In the genomic region with DNA sequence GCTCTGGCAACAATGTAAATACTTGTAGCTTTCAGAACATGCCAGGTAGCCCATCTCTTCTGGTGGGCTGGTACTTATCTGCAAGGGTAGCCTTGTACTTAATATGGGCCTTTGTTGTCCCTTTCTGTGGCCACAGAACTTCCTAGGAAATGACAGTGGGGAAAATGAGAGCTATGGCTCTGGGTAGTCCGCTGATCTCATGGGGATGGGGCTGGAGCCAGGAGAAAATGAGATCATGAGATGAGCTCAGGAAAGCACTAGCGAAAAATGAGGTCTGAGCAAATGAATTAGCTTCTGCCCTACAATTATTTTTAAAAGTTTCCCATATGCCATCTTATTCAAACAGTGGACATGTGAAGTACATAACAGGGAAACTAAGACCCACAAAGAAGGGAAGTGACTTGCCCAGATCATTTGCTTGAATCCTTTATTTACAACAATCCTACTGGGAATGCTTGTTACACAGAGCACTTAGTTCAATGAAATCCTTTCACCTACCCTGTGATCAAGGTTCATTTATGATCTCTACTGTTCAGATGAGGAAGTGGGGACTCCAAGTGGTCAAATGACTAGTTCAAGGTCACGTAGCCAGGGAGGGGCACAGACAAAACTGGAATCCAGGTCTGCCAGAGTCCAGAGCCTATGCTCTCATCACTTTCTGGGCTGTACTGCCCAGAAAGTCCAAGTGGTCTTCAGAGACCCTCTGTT, we compare ENCODE assay signal across 20 cellular contexts.
A peak's percentile ranks its signal among the peaks of the same experiment; 100 is the strongest.
DNase-seq lines count a peak whose midpoint lies in the region; ATAC-seq and TF ChIP-seq lines count a peak whose summit lies in the region.
"Had no signal": no experiment of that assay in that cellular context is flagged by ENCODE, and none has a peak within 500 bp of the region (broad histone marks: within the 10 kb centered on the region; RNA-seq: fewer than 3 reads in every experiment).

No MANE protein-coding gene starts in this region.

- no peaks in the 10 kb centered on the region for H3K79me2 ChIP-seq in neural progenitor cell (ENCODE audit: low read depth)
- H3K79me2 ChIP-seq in smooth muscle cell (ENCODE audit: low read depth) = no peaks in the 10 kb centered on the region

- DNase-seq in GM04503 (ENCODE audit: low read depth) (peak; percentile 12), SK-MEL-5 (ENCODE audit: low read depth, low spot score) (peak; percentile 32), fibroblast of peridontal ligament (ENCODE audit: extremely low read depth) (peak; percentile 22), neural progenitor cell (ENCODE audit: low spot score) (no peak), smooth muscle cell (lab: John Stamatoyannopoulos, UW; ENCODE audit: unreplicated experiment) (no peak), T-cell (no peak)
- no peak for DNase-seq in CD4-positive, alpha-beta T cell
- DNase-seq: activated CD4-positive, alpha-beta memory T cell treated with anti-CD3 and anti-CD28 coated beads, Interleukin-2, amount 10 ng/mL, durations not matched to agents 7 days and 5 days; activated naive CD8-positive, alpha-beta T cell treated with anti-CD3 and anti-CD28 coated beads for 36 hours; activated T-cell treated with anti-CD3 and anti-CD28 coated beads, Interleukin-2, amount 50 U/mL, for 72 hours; AML-193; effector memory CD8-positive, alpha-beta T cell; NCI-H1092 treated with DMSO at 0.1 percent for 48 hours; NCI-H2171; NCI-H748 treated with DMSO at 0.1 percent for 48 hours; stimulated activated CD4-positive, alpha-beta T cell treated with anti-CD3 and anti-CD28 coated beads, Interleukin-4, amount 100 ng/mL, for 1 hour; stimulated activated CD8-positive, alpha-beta memory T cell treated with anti-CD3 and anti-CD28 coated beads, Interleukin-4, amount 100 ng/mL, for 48 hours had no signal

- CTCF ChIA-PET in CD4-positive, alpha-beta T cell (lab: Charles Lee) = no interaction called here
- CTCF ChIA-PET in T-cell (lab: Charles Lee) = no interaction called here

- no peaks in the 10 kb centered on the region for H3K9me3 ChIP-seq in neural progenitor cell (ENCODE audit: low read depth)
- peaks cover 8% of the 10 kb centered on the region for H3K9me3 ChIP-seq in smooth muscle cell (replicated peaks; ENCODE audit: low read depth)
- peaks cover 24% of the 10 kb centered on the region for H3K9me3 ChIP-seq in CD4-positive, alpha-beta T cell (ENCODE audit: control insufficient read depth, low read length)

- no peak overlapping the region for H3K4me3 Mint-ChIP-seq in neural progenitor cell
- H3K4me3 Mint-ChIP-seq in CD4-positive, alpha-beta T cell = no peak overlapping the region
- H3K4me3 Mint-ChIP-seq in T-cell = no peak overlapping the region
- H3K4me3 Mint-ChIP-seq: activated CD4-positive, alpha-beta memory T cell treated with anti-CD3 and anti-CD28 coated beads, Interleukin-2, amount 10 ng/mL, durations not matched to agents 7 days and 5 days; activated naive CD8-positive, alpha-beta T cell treated with anti-CD3 and anti-CD28 coated beads for 36 hours; activated T-cell treated with anti-CD3 and anti-CD28 coated beads, Interleukin-2, amount 50 U/mL, for 72 hours; central memory CD8-positive, alpha-beta T cell; effector memory CD8-positive, alpha-beta T cell had no signal

- H3K4me3 ChIP-seq in neural progenitor cell = no peak overlapping the region
- H3K4me3 ChIP-seq in smooth muscle cell = no peak overlapping the region

- H3K27me3 ChIP-seq in neural progenitor cell (no peaks in the 10 kb centered on the region), smooth muscle cell (ENCODE audit: low read depth) (no peaks in the 10 kb centered on the region)
- H3K27me3 ChIP-seq in CD4-positive, alpha-beta T cell (ENCODE audit: control insufficient read depth, insufficient read depth, low read length) = no peaks in the 10 kb centered on the region

- no peak overlapping the region for H2AFZ ChIP-seq in neural progenitor cell (replicated peaks)
- no peak overlapping the region for H2AFZ ChIP-seq in smooth muscle cell (ENCODE audit: low read depth)

- peaks cover 13% of the 10 kb centered on the region for H3F3A ChIP-seq in neural progenitor cell (ENCODE audit: low read depth)
- no peaks in the 10 kb centered on the region for H3F3A ChIP-seq in smooth muscle cell (ENCODE audit: low read depth)

- intact Hi-C loops in CD4-positive, alpha-beta T cell (cut with DNase I, micrococcal nuclease) = no loop called here

- H3K27ac ChIP-seq in neural progenitor cell (no peak overlapping the region), smooth muscle cell (ENCODE audit: low read depth) (no peak overlapping the region)
- no peak overlapping the region for H3K27ac ChIP-seq in CD4-positive, alpha-beta T cell (ENCODE audit: low read depth, low read length)
- H3K27ac ChIP-seq: VCaP had no signal

- H3K27me3 Mint-ChIP-seq in neural progenitor cell (ENCODE audit: insufficient read depth, low read depth) = peaks cover 3% of the 10 kb centered on the region
- H3K27me3 Mint-ChIP-seq in CD4-positive, alpha-beta T cell = no peaks in the 10 kb centered on the region
- peaks cover 0 to 1% of the 10 kb centered on the region in 2 donors for H3K27me3 Mint-ChIP-seq in T-cell
- H3K27me3 Mint-ChIP-seq: activated CD4-positive, alpha-beta memory T cell treated with anti-CD3 and anti-CD28 coated beads, Interleukin-2, amount 10 ng/mL, durations not matched to agents 7 days and 5 days; activated naive CD8-positive, alpha-beta T cell treated with anti-CD3 and anti-CD28 coated beads for 36 hours had no signal

- H3K27ac Mint-ChIP-seq in neural progenitor cell (peak overlapping the region; percentile 61), T-cell (no peak overlapping the region)
- no peak overlapping the region for H3K27ac Mint-ChIP-seq in CD4-positive, alpha-beta T cell
- H3K27ac Mint-ChIP-seq: activated CD4-positive, alpha-beta memory T cell treated with anti-CD3 and anti-CD28 coated beads, Interleukin-2, amount 10 ng/mL, durations not matched to agents 7 days and 5 days; activated naive CD8-positive, alpha-beta T cell treated with anti-CD3 and anti-CD28 coated beads for 36 hours; activated T-cell treated with anti-CD3 and anti-CD28 coated beads, Interleukin-2, amount 50 U/mL, for 72 hours had no signal

- H3K4me2 ChIP-seq in neural progenitor cell (no peak overlapping the region), smooth muscle cell (no peak overlapping the region)

- peaks cover 26% of the 10 kb centered on the region for H4K20me1 ChIP-seq in neural progenitor cell (ENCODE audit: low read depth)
- H4K20me1 ChIP-seq in smooth muscle cell (ENCODE audit: low read depth) = no peaks in the 10 kb centered on the region

- H3K4me1 ChIP-seq in neural progenitor cell (peaks cover 7% of the 10 kb centered on the region), smooth muscle cell (ENCODE audit: low read depth) (no peaks in the 10 kb centered on the region)

- H3K9ac ChIP-seq in neural progenitor cell (no peak overlapping the region), smooth muscle cell (ENCODE audit: low read depth) (no peak overlapping the region)

- in situ Hi-C loops in SK-MEL-5 (cut with HindIII; ENCODE audit: low pct_unique_long_range_greater_than_20kb, low sequenced_read_pairs) = no loop called here

- peaks cover 21% of the 10 kb centered on the region for H3K9me3 Mint-ChIP-seq in neural progenitor cell
- H3K9me3 Mint-ChIP-seq in CD4-positive, alpha-beta T cell = peaks cover 3% of the 10 kb centered on the region
- H3K9me3 Mint-ChIP-seq in T-cell = peaks cover 6 to 32% (median 11%) of the 10 kb centered on the region in 3 donors

- H3K36me3 ChIP-seq in neural progenitor cell (peaks cover 16% of the 10 kb centered on the region), smooth muscle cell (ENCODE audit: low read depth) (peaks cover 19% of the 10 kb centered on the region)

- ATAC-seq in HG03097 (IDR thresholded peaks at IDR 0.05; ENCODE audit: low FRiP score, unreplicated experiment) = no peak
- ATAC-seq in CD4-positive, alpha-beta T cell (ENCODE audit: poor library complexity) = no peak
- no peak for ATAC-seq in T-cell (replicated peaks in 1 of 4)
- ATAC-seq: activated T-cell treated with anti-CD3 and anti-CD28 coated beads, Interleukin-2, amount 50 U/mL, for 72 hours; effector memory CD8-positive, alpha-beta T cell had no signal

- H3K4me1 Mint-ChIP-seq in neural progenitor cell (no peaks in the 10 kb centered on the region), T-cell (no peaks in the 10 kb centered on the region)
- no peaks in the 10 kb centered on the region for H3K4me1 Mint-ChIP-seq in CD4-positive, alpha-beta T cell (ENCODE audit: low read depth)
- H3K4me1 Mint-ChIP-seq: activated CD4-positive, alpha-beta memory T cell treated with anti-CD3 and anti-CD28 coated beads, Interleukin-2, amount 10 ng/mL, durations not matched to agents 7 days and 5 days; activated naive CD8-positive, alpha-beta T cell treated with anti-CD3 and anti-CD28 coated beads for 36 hours; central memory CD8-positive, alpha-beta T cell had no signal

- H3K36me3 Mint-ChIP-seq in neural progenitor cell (peaks cover 55% of the 10 kb centered on the region), T-cell (peaks cover 12% of the 10 kb centered on the region)
- H3K36me3 Mint-ChIP-seq in CD4-positive, alpha-beta T cell (ENCODE audit: low read depth) = peaks cover 15% of the 10 kb centered on the region

- 90% methylated on average over 3 of the region's 3 CpGs for WGBS in smooth muscle cell (ENCODE audit: low lambda C conversion rate)

- POLR2A ChIA-PET in CD4-positive, alpha-beta T cell (lab: Charles Lee) = interaction anchor here (0.5 to 0.6 kb wide), 2 partner anchors 398 to 932 kb away, joined by 3 read pairs; no protein-coding TSS in a partner anchor
- POLR2A ChIA-PET in T-cell (lab: Charles Lee) = no interaction called here

- no peak for TF ChIP-seq CTCF in neural progenitor cell (IDR thresholded peaks at IDR 0.05)
- no peak for TF ChIP-seq CTCF in smooth muscle cell (IDR thresholded peaks at IDR 0.05; ENCODE audit: borderline replicate concordance, insufficient read depth, poor library complexity, severe bottlenecking)
- TF ChIP-seq CTCF in CD4-positive, alpha-beta T cell (IDR thresholded peaks at IDR 0.05) = no peak

Comparison
In these comparisons a context has a peak if more than half of its experiments do, and no peak if none do; other contexts are left out.
1. DNase-seq: peak in GM04503 (single experiment), SK-MEL-5 (single experiment) and fibroblast of peridontal ligament (single experiment); none in neural progenitor cell (single experiment), smooth muscle cell (single experiment), CD4-positive, alpha-beta T cell (0 of 10) and T-cell (0 of 34).